ENCODE assay signal across 35 cellular contexts in the genomic region with DNA sequence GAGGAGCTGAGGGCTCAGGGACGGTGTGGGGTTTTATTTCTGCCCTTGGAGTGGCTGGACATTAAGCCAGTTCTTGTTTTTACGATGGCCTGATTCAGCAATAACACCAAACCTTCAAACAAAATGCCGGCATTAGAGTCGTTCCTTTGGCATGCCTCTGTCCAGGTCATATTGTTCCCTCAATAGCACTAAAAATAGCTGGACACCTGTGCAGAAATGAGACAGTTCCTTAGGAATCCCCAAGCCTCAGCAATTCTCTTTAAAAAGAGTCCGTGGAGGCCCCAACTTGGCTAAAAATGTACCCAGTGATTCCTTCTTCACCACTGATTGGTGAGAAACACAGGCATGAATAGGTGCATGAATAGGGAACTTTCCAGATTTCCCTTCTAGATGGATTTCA.
DNase-seq lines count a peak whose midpoint lies in the region; ATAC-seq, FAIRE-seq and TF ChIP-seq lines count a peak whose summit lies in the region.
"Had no signal": no experiment of that assay in that cellular context is flagged by ENCODE, and none has a peak within 500 bp of the region (broad histone marks: within the 10 kb centered on the region; RNA-seq: fewer than 3 reads in every experiment).

No MANE protein-coding gene starts in this region.

- no peak for FAIRE-seq in astrocyte (lab: Jason Lieb, UNC)
- FAIRE-seq: GM19239, H54, pancreas, RCC 7860, urothelium cell line had no signal

- DNase-seq in HCT116 (ENCODE audit: low read depth, low spot score) (no peak), astrocyte (ENCODE audit: low read depth) (no peak), right lobe of liver (no peak), psoas muscle (no peak), HCEC 1CT (no peak)
- no peak for DNase-seq in activated CD4-positive, CD25-positive, alpha-beta regulatory T cell treated with anti-CD3 and anti-CD28 coated beads, Interleukin-2, amount 50 U/mL, for 72 hours
- DNase-seq: ACHN; activated CD4-positive, alpha-beta T cell treated with anti-CD3 and anti-CD28 coated beads, Interleukin-2, amount 50 U/mL, for 1 hour; activated naive CD8-positive, alpha-beta T cell treated with anti-CD3 and anti-CD28 coated beads, Interleukin-2, amount 50 U/mL, for 24 hours; activated T-cell treated with anti-CD3 and anti-CD28 coated beads, Interleukin-2, amount 50 U/mL, for 72 hours; CD8-positive, alpha-beta T cell; foreskin melanocyte; Karpas-422; kidney glomerular epithelial cell; lower lobe of right lung; NCI-H1694; NCI-H446 treated with DMSO at 0.1 percent for 48 hours; NCI-H774; pancreas; right cardiac atrium; SIG-M5; stimulated activated CD4-positive, alpha-beta T cell treated with anti-CD3 and anti-CD28 coated beads, Interleukin-12 subunit alpha, Interleukin-12 subunit beta, amount 100 ng/mL, for 4 hours; stimulated activated CD4-positive, alpha-beta T cell treated with anti-CD3 and anti-CD28 coated beads, Interleukin-2, amount 100 ng/mL, for 48 hours; stimulated activated naive CD8-positive, alpha-beta T cell treated with anti-CD3 and anti-CD28 coated beads, Interleukin-15, amount 100 ng/mL, for 72 hours; T1000; WERI-Rb-1 had no signal

- 36% methylated on average over 4 of the region's 5 CpGs for WGBS in right lobe of liver (ENCODE audit: insufficient coverage, low coverage, low lambda C conversion rate, missing lambda C conversion rate)
- 21 to 27% (median 24%) methylated on average over 5 of the region's 5 CpGs for WGBS in psoas muscle, 3 donors

- no peaks in the 10 kb centered on the region for H3K27me3 Mint-ChIP-seq in astrocyte (ENCODE audit: low read depth, unreplicated experiment)
- H3K27me3 Mint-ChIP-seq: activated naive CD8-positive, alpha-beta T cell treated with anti-CD3 and anti-CD28 coated beads, Interleukin-2, amount 50 U/mL, for 24 hours; stimulated activated naive CD8-positive, alpha-beta T cell treated with anti-CD3 and anti-CD28 coated beads, Interleukin-15, amount 100 ng/mL, for 72 hours had no signal

- no peak for TF ChIP-seq RAD21 in HCT116 (IDR thresholded peaks at IDR 0.05; ENCODE audit: low read depth)

- H3K27ac ChIP-seq in HCT116 (ENCODE audit: low read depth, low read length) = no peak overlapping the region
- H3K27ac ChIP-seq in astrocyte (ENCODE audit: low read depth, low read length) = no peak overlapping the region
- H3K27ac ChIP-seq in right lobe of liver = peak overlapping the region; percentile 91 to 98 (median 97)
- peak overlapping the region; percentile 81 for H3K27ac ChIP-seq in psoas muscle
- H3K27ac ChIP-seq: lower lobe of right lung, pancreas, WERI-Rb-1 had no signal

- no peak for TF ChIP-seq POLR2A in HCT116 (IDR thresholded peaks at IDR 0.05; ENCODE audit: borderline replicate concordance, extremely low read depth, insufficient read depth, insufficient read length)
- no peak for TF ChIP-seq POLR2A in right lobe of liver (IDR thresholded peaks at IDR 0.05)

- H4K20me1 ChIP-seq in HCT116 (ENCODE audit: insufficient read depth) (no peaks in the 10 kb centered on the region), astrocyte (ENCODE audit: insufficient read depth, low read length) (no peaks in the 10 kb centered on the region)

- BruUV-seq in HCT116 (replicated peaks; lab: Mats Ljungman, UMichigan) = no TSS peak

- POLR2A ChIA-PET in HCT116 (lab: Charles Lee) = no interaction called here

- ATAC-seq in HCT116 (no peak), right lobe of liver (no peak), psoas muscle (peak; percentile 67 to 92 (median 88)), HG02588 (IDR thresholded peaks at IDR 0.05; ENCODE audit: unreplicated experiment) (no peak), GM21515 (IDR thresholded peaks at IDR 0.05; ENCODE audit: unreplicated experiment) (no peak)
- ATAC-seq: activated naive CD8-positive, alpha-beta T cell treated with anti-CD3 and anti-CD28 coated beads, Interleukin-2, amount 50 U/mL, for 24 hours; activated T-cell treated with anti-CD3 and anti-CD28 coated beads, Interleukin-2, amount 50 U/mL, for 72 hours; CD8-positive, alpha-beta T cell; natural killer cell treated with Interleukin-12 subunit alpha and Interleukin-12 subunit beta and Interleukin-15 and Interleukin-18, amount 100 ng/mL, for 72 hours; pancreas; right cardiac atrium; stimulated activated naive CD8-positive, alpha-beta T cell treated with anti-CD3 and anti-CD28 coated beads, Interleukin-15, amount 100 ng/mL, for 72 hours had no signal

- H3K36me3 ChIP-seq in HCT116 (ENCODE audit: control insufficient read depth in 1 of 2, insufficient read depth in 2 of 2, low read length in 2 of 2) = no peaks in the 10 kb centered on the region
- no peaks in the 10 kb centered on the region for H3K36me3 ChIP-seq in astrocyte (ENCODE audit: insufficient read depth, low read length)
- H3K36me3 ChIP-seq in right lobe of liver = peaks cover 0 to 36% (median 11%) of the 10 kb centered on the region in 4 donors
- no peaks in the 10 kb centered on the region for H3K36me3 ChIP-seq in psoas muscle (ENCODE audit: insufficient read depth in 1 of 2, low read depth in 1 of 2)
- H3K36me3 ChIP-seq: lower lobe of right lung, pancreas, WERI-Rb-1 had no signal

- H3K4me1 ChIP-seq in HCT116 (ENCODE audit: control insufficient read depth in 1 of 2, insufficient read depth in 2 of 2, low read length in 2 of 2) (peaks cover 0 to 11% of the 10 kb centered on the region in 2 experiments; a peak in 2 of 4 replicates), astrocyte (ENCODE audit: insufficient read depth, low read length) (peaks cover 6% of the 10 kb centered on the region), right lobe of liver (no peaks in the 10 kb centered on the region), psoas muscle (peaks cover 22% of the 10 kb centered on the region)
- H3K4me1 ChIP-seq: lower lobe of right lung, pancreas had no signal

- peaks cover 32% of the 10 kb centered on the region for H3K4me1 Mint-ChIP-seq in astrocyte (ENCODE audit: low read depth, unreplicated experiment)
- H3K4me1 Mint-ChIP-seq: activated naive CD8-positive, alpha-beta T cell treated with anti-CD3 and anti-CD28 coated beads, Interleukin-2, amount 50 U/mL, for 24 hours; B cell; central memory CD8-positive, alpha-beta T cell; stimulated activated naive CD8-positive, alpha-beta T cell treated with anti-CD3 and anti-CD28 coated beads, Interleukin-15, amount 100 ng/mL, for 72 hours had no signal

- H3K9me2 ChIP-seq in HCT116 (ENCODE audit: insufficient read depth) = no peaks in the 10 kb centered on the region

- H3K4me3 Mint-ChIP-seq in astrocyte (ENCODE audit: unreplicated experiment) = no peak overlapping the region
- H3K4me3 Mint-ChIP-seq: activated naive CD8-positive, alpha-beta T cell treated with anti-CD3 and anti-CD28 coated beads, Interleukin-2, amount 50 U/mL, for 24 hours; activated T-cell treated with anti-CD3 and anti-CD28 coated beads, Interleukin-2, amount 50 U/mL, for 72 hours; B cell; CD8-positive, alpha-beta T cell; central memory CD8-positive, alpha-beta T cell; natural killer cell treated with Interleukin-12 subunit alpha and Interleukin-12 subunit beta and Interleukin-15 and Interleukin-18, amount 100 ng/mL, for 72 hours; stimulated activated naive CD8-positive, alpha-beta T cell treated with anti-CD3 and anti-CD28 coated beads, Interleukin-15, amount 100 ng/mL, for 72 hours had no signal

- TF ChIP-seq CTCF in HCT116 (IDR thresholded peaks at IDR 0.05 in 2 of 3, conservative IDR thresholded peaks at IDR 0.05 in 1 of 3; ENCODE audit: borderline replicate concordance in 1 of 3, insufficient read depth in 1 of 3, low read depth in 2 of 3, low read length in 2 of 3) (no peak), astrocyte (IDR thresholded peaks at IDR 0.05; ENCODE audit: insufficient read depth, low read depth, low read length) (no peak), right lobe of liver (IDR thresholded peaks at IDR 0.05) (no peak), psoas muscle (IDR thresholded peaks at IDR 0.05) (no peak)

- no peaks in the 10 kb centered on the region for H3K9me3 ChIP-seq in HCT116 (ENCODE audit: control insufficient read depth in 1 of 2, insufficient read depth in 1 of 2, low read depth in 1 of 2, low read length in 2 of 2)
- H3K9me3 ChIP-seq in astrocyte (ENCODE audit: insufficient read depth, low read depth, low read length) = no peaks in the 10 kb centered on the region
- no peaks in the 10 kb centered on the region for H3K9me3 ChIP-seq in right lobe of liver
- no peaks in the 10 kb centered on the region for H3K9me3 ChIP-seq in psoas muscle
- H3K9me3 ChIP-seq: lower lobe of right lung, pancreas had no signal

- no peaks in the 10 kb centered on the region for H3K27me3 ChIP-seq in HCT116 (ENCODE audit: insufficient read depth, low read length)
- no peaks in the 10 kb centered on the region for H3K27me3 ChIP-seq in astrocyte (ENCODE audit: insufficient read depth, low read length)
- H3K27me3 ChIP-seq in right lobe of liver = no peaks in the 10 kb centered on the region
- no peaks in the 10 kb centered on the region for H3K27me3 ChIP-seq in psoas muscle (ENCODE audit: insufficient read depth in 3 of 3, low read length in 2 of 3)
- H3K27me3 ChIP-seq: pancreas had no signal

- RAD21 ChIA-PET in HCT116 (lab: Charles Lee; ENCODE audit: low non-redundant PET in 1 of 2, low total read pairs in 2 of 2, uncharacterized antibody in 2 of 2, unreplicated experiment in 2 of 2) = no interaction called here

- H2AFZ ChIP-seq in HCT116 (ENCODE audit: low read depth, low read length, poor library complexity, severe bottlenecking) (peak overlapping the region; percentile 77), astrocyte (ENCODE audit: low read depth, low read length) (no peak overlapping the region)

- H3K4me2 ChIP-seq in HCT116 (ENCODE audit: low read length) = no peak overlapping the region
- no peak overlapping the region for H3K4me2 ChIP-seq in astrocyte (ENCODE audit: low read length)

- no peak overlapping the region for H3K4me3 ChIP-seq in HCT116 (replicated peaks in 1 of 2; ENCODE audit: low read depth in 1 of 2, low read length in 2 of 2)
- no peak overlapping the region for H3K4me3 ChIP-seq in astrocyte (ENCODE audit: insufficient read depth, low read depth, low read length)
- H3K4me3 ChIP-seq in right lobe of liver = peak overlapping the region; percentile 28 to 73 (median 64)
- H3K4me3 ChIP-seq in psoas muscle = peak overlapping the region; percentile 11
- H3K4me3 ChIP-seq: lower lobe of right lung, pancreas had no signal

- intact Hi-C loops in HCT116 (cut with micrococcal nuclease) = no loop called here
- intact Hi-C loops in right lobe of liver (cut with DNase I) = loop anchor here (5.0 kb wide), 2 partner anchors 34 to 44 kb away; no protein-coding TSS in a partner anchor
- intact Hi-C loops in psoas muscle (cut with DNase I) = no loop called here

- H3K79me2 ChIP-seq in HCT116 (ENCODE audit: insufficient read depth, low read length) (no peaks in the 10 kb centered on the region), astrocyte (ENCODE audit: insufficient read depth, low read length) (no peaks in the 10 kb centered on the region)

- H3K27ac Mint-ChIP-seq in astrocyte (ENCODE audit: unreplicated experiment) = peak overlapping the region; percentile 80
- H3K27ac Mint-ChIP-seq: activated naive CD8-positive, alpha-beta T cell treated with anti-CD3 and anti-CD28 coated beads, Interleukin-2, amount 50 U/mL, for 24 hours; activated T-cell treated with anti-CD3 and anti-CD28 coated beads, Interleukin-2, amount 50 U/mL, for 72 hours; B cell; CD8-positive, alpha-beta T cell; natural killer cell treated with Interleukin-12 subunit alpha and Interleukin-12 subunit beta and Interleukin-15 and Interleukin-18, amount 100 ng/mL, for 72 hours; stimulated activated naive CD8-positive, alpha-beta T cell treated with anti-CD3 and anti-CD28 coated beads, Interleukin-15, amount 100 ng/mL, for 72 hours had no signal

- CTCF ChIA-PET in HCT116 (lab: Charles Lee) = no interaction called here

- H3K9ac ChIP-seq in HCT116 (ENCODE audit: low read length) (no peak overlapping the region), astrocyte (ENCODE audit: low read length) (no peak overlapping the region)

- H3K9me3 Mint-ChIP-seq in astrocyte (ENCODE audit: unreplicated experiment) = no peaks in the 10 kb centered on the region
- H3K9me3 Mint-ChIP-seq: activated naive CD8-positive, alpha-beta T cell treated with anti-CD3 and anti-CD28 coated beads, Interleukin-2, amount 50 U/mL, for 24 hours; activated T-cell treated with anti-CD3 and anti-CD28 coated beads, Interleukin-2, amount 50 U/mL, for 72 hours; CD8-positive, alpha-beta T cell; central memory CD8-positive, alpha-beta T cell; natural killer cell treated with Interleukin-12 subunit alpha and Interleukin-12 subunit beta and Interleukin-15 and Interleukin-18, amount 100 ng/mL, for 72 hours; stimulated activated naive CD8-positive, alpha-beta T cell treated with anti-CD3 and anti-CD28 coated beads, Interleukin-15, amount 100 ng/mL, for 72 hours had no signal

- no peaks in the 10 kb centered on the region for H3K36me3 Mint-ChIP-seq in astrocyte (ENCODE audit: low read depth, unreplicated experiment)
- H3K36me3 Mint-ChIP-seq: CD8-positive, alpha-beta T cell; natural killer cell treated with Interleukin-12 subunit alpha and Interleukin-12 subunit beta and Interleukin-15 and Interleukin-18, amount 100 ng/mL, for 72 hours had no signal

Comparison
In these comparisons a context has a peak if more than half of its experiments do, and no peak if none do; other contexts are left out.
1. ATAC-seq: peak in psoas muscle (4 of 4); none in HCT116 (single experiment), right lobe of liver (0 of 4), HG02588 (single experiment) and GM21515 (single experiment).
2. H3K27ac ChIP-seq: peak in right lobe of liver (3 of 3) and psoas muscle (single experiment); none in HCT116 (single experiment) and astrocyte (single experiment).
3. H3K4me3 ChIP-seq: peak in right lobe of liver (3 of 3) and psoas muscle (single experiment); none in HCT116 (0 of 2) and astrocyte (single experiment).
4. intact Hi-C loops: an anchor here in right lobe of liver (5.0 kb wide); none called in HCT116 and psoas muscle.